Comparison of ENCODE assay signal across 13 cellular contexts in genomic region chr7:100509213-100509612, GRCh38. TPM values are rescaled to one million over a fixed set of nuclear protein-coding genes. Genes with fewer than 3 reads are reported as not detected.
DNase-seq lines count a peak whose midpoint lies in the region; ATAC-seq, FAIRE-seq and TF ChIP-seq lines count a peak whose summit lies in the region.
"Had no signal": no experiment of that assay in that cellular context is flagged by ENCODE, and none has a peak within 500 bp of the region (broad histone marks: within the 10 kb centered on the region; RNA-seq: fewer than 3 reads in every experiment).

No MANE protein-coding gene starts in this region.

- FAIRE-seq in HTR-8/SVneo (lab: Jason Lieb, UNC): no peak
- FAIRE-seq: TTC549 had no signal

- H3K27me3 ChIP-seq in osteoblast (ENCODE audit: insufficient read depth, low read length) (no peaks in the 10 kb centered on the region), Peyer's patch (no peaks in the 10 kb centered on the region)

- H4K20me1 ChIP-seq in osteoblast (ENCODE audit: insufficient read depth, low read length): no peaks in the 10 kb centered on the region

- no peak for TF ChIP-seq POLR2A in Peyer's patch (IDR thresholded peaks at IDR 0.05)

- H3K4me1 ChIP-seq in osteoblast (ENCODE audit: insufficient read depth, low read length) (no peaks in the 10 kb centered on the region), Peyer's patch (no peaks in the 10 kb centered on the region)

- no peak overlapping the region for H3K27ac ChIP-seq in osteoblast (ENCODE audit: low read depth, low read length)
- no peak overlapping the region for H3K27ac ChIP-seq in Peyer's patch

- no peak for TF ChIP-seq CTCF in osteoblast (IDR thresholded peaks at IDR 0.05; ENCODE audit: extremely low read depth, low read depth, low read length)
- TF ChIP-seq CTCF in Peyer's patch (IDR thresholded peaks at IDR 0.05): no peak

- DNase-seq in EH (ENCODE audit: low read depth) (peak; percentile 83), NCI-H226 (peak; percentile 95), dermis blood vessel endothelial cell (peak; percentile 40), osteoblast (ENCODE audit: insufficient read length, low spot score, missing footprints) (peak; percentile 14), HTR-8/SVneo (ENCODE audit: insufficient read length, low spot score) (no peak), Peyer's patch (no peak)
- DNase-seq: activated naive CD4-positive, alpha-beta T cell treated with anti-CD3 and anti-CD28 coated beads for 36 hours; DND-41; NK-92 treated with Interleukin-12 subunit alpha and Interleukin-12 subunit beta, amount 100 ng/mL, for 24 hours had no signal

- ATAC-seq in GM21576 (IDR thresholded peaks at IDR 0.05; ENCODE audit: unreplicated experiment) (no peak), GM19463 (IDR thresholded peaks at IDR 0.05; ENCODE audit: unreplicated experiment) (no peak)

- H3K4me2 ChIP-seq in osteoblast (ENCODE audit: insufficient read depth, low read length): peak overlapping the region; percentile 1

- no peaks in the 10 kb centered on the region for H3K79me2 ChIP-seq in osteoblast (ENCODE audit: insufficient read depth, low read length)

- H3K36me3 ChIP-seq in osteoblast (ENCODE audit: insufficient read depth, low read length) (no peaks in the 10 kb centered on the region), Peyer's patch (no peaks in the 10 kb centered on the region)

- H2AFZ ChIP-seq in osteoblast (ENCODE audit: low read length): peak overlapping the region; percentile 25

- no peaks in the 10 kb centered on the region for H3K9me3 ChIP-seq in osteoblast (ENCODE audit: low read depth, low read length)
- no peaks in the 10 kb centered on the region for H3K9me3 ChIP-seq in Peyer's patch

- H3K4me3 ChIP-seq in osteoblast (ENCODE audit: insufficient read depth, low read length) (no peak overlapping the region), Peyer's patch (no peak overlapping the region)

RNA-seq across cellular contexts. Expression of gene NYAP1, which starts 25.5 kb away (rescaled TPM):
- total RNA-seq in dermis blood vessel endothelial cell: 4.3 and 5.4 TPM in 2 replicates
- under 0.01 and 0.29 TPM in 2 replicates for total RNA-seq in osteoblast
- total RNA-seq in Peyer's patch: 1 to 10 TPM in 1 of 4 donors, under 1 TPM in 2, not detected in 1; 0.38 to 2.5 (median 0.40) TPM

RNA-seq across cellular contexts. Expression of gene AGFG2, which starts 29.8 kb away (rescaled TPM):
- total RNA-seq in dermis blood vessel endothelial cell (49.5 and 62.2 TPM in 2 replicates), osteoblast (6.5 and 9.4 TPM in 2 replicates), Peyer's patch (10 to 100 TPM; 38.4 to 63.6 (median 49.9) TPM)

RNA-seq across cellular contexts. Expression of gene TSC22D4, which starts 30.2 kb away (rescaled TPM):
- total RNA-seq in dermis blood vessel endothelial cell: 32.3 and 44.2 TPM in 2 replicates
- total RNA-seq in osteoblast: 18.5 and 19.4 TPM in 2 replicates
- total RNA-seq in Peyer's patch: 10 to 100 TPM; 28.9 to 51.2 (median 40.6) TPM

RNA-seq across cellular contexts. Expression of gene SPACDR, which starts 45.2 kb away (rescaled TPM):
- 0.34 and 0.93 TPM in 2 replicates for total RNA-seq in dermis blood vessel endothelial cell
- 0.36 TPM in 1 of 2 replicates, not detected in the other for total RNA-seq in osteoblast
- total RNA-seq in Peyer's patch: not detected
- total RNA-seq: skeletal muscle tissue had no signal

Comparison
In these comparisons a context has a peak if more than half of its experiments do, and no peak if none do; other contexts are left out.
1. DNase-seq: peak in EH (single experiment), NCI-H226 (single experiment), dermis blood vessel endothelial cell (single experiment) and osteoblast (single experiment); none in HTR-8/SVneo (single experiment) and Peyer's patch (0 of 3).